1 cellular context compared by ENCODE assay signal in the genomic region with DNA sequence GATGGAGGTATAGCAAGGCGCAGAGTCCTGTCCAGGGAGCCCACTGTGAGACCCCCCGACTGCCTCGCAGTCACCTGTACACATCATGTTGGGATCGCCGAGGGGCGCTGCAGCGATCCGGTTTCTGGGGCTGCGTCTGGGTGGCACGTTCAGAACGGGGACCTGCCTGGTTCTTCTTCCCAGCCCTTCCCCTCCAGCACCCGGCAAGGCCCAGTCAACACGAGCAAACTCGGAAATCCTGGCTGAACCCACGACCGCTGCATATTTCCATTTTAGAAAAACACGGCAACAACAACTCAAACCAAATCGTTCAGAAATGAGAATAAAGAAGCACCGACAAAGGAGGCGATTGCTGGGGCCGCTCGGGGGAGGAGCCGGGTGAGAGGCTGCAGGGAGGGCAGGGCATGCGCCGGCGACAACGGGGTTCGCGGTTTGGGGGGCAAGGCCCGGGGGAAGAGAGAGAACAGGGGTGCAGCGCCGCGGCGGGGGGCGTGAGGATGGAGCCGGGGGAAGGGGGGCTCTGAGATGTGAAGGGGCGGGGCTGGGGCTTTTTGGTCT.
TF ChIP-seq lines count a peak whose summit lies in the region.

No MANE protein-coding gene starts in this region.

TF ChIP-seq in endothelial cell of umbilical vein, 7 proteins besides CTCF, POLR2A, EP300 and RAD21:
- TF ChIP-seq EZH2 (IDR thresholded peaks at IDR 0.05; ENCODE audit: borderline replicate concordance, low read depth, low read length, severe bottlenecking) = no peak
- TF ChIP-seq GATA2 (IDR thresholded peaks at IDR 0.05; ENCODE audit: insufficient read depth, insufficient read length, low read depth, low read length) = no peak
